ENCODE assay signal across 34 cellular contexts in genomic region chr17:76685366-76685765, GRCh38. TPM values are rescaled to one million over a fixed set of nuclear protein-coding genes. Genes with fewer than 3 reads are reported as not detected.
DNase-seq lines count a peak whose midpoint lies in the region; ATAC-seq and TF ChIP-seq lines count a peak whose summit lies in the region.
"Had no signal": no experiment of that assay in that cellular context is flagged by ENCODE, and none has a peak within 500 bp of the region (broad histone marks: within the 10 kb centered on the region; RNA-seq: fewer than 3 reads in every experiment).

No MANE protein-coding gene starts in this region.

- no peak overlapping the region for H3K9ac ChIP-seq in rectal smooth muscle tissue (ENCODE audit: low read length)

- H3K27me3 ChIP-seq in heart right ventricle (no peaks in the 10 kb centered on the region), esophagus squamous epithelium (no peaks in the 10 kb centered on the region), rectal smooth muscle tissue (ENCODE audit: control insufficient read depth, insufficient read depth, low read length) (no peaks in the 10 kb centered on the region)
- H3K27me3 ChIP-seq in CD4-positive, alpha-beta memory T cell (ENCODE audit: insufficient read depth, low read length): no peaks in the 10 kb centered on the region
- H3K27me3 ChIP-seq: foreskin keratinocyte, hepatocyte, pancreas, tibial artery had no signal

- TF ChIP-seq POLR2A in esophagus squamous epithelium (IDR thresholded peaks at IDR 0.05): no peak

- peaks cover 0 to 3% of the 10 kb centered on the region in 2 donors for H3K27me3 Mint-ChIP-seq in CD4-positive, alpha-beta memory T cell
- H3K27me3 Mint-ChIP-seq: activated CD4-positive, alpha-beta memory T cell treated with anti-CD3 and anti-CD28 coated beads for 36 hours had no signal

- no peaks in the 10 kb centered on the region for H3K9me3 ChIP-seq in heart right ventricle
- no peaks in the 10 kb centered on the region for H3K9me3 ChIP-seq in esophagus squamous epithelium
- no peaks in the 10 kb centered on the region for H3K9me3 ChIP-seq in CD4-positive, alpha-beta memory T cell (ENCODE audit: control insufficient read depth in 1 of 2, low read length in 2 of 2)
- H3K9me3 ChIP-seq: pancreas, tibial artery had no signal

- H3K4me1 ChIP-seq in heart right ventricle (peaks cover 63 to 100% (median 87%) of the 10 kb centered on the region in 9 donors), esophagus squamous epithelium (peaks cover 26 to 90% (median 40%) of the 10 kb centered on the region in 3 donors), rectal smooth muscle tissue (ENCODE audit: control insufficient read depth, insufficient read depth, low read length) (peaks cover 71% of the 10 kb centered on the region)
- H3K4me1 ChIP-seq in CD4-positive, alpha-beta memory T cell (ENCODE audit: insufficient read depth, low read length): peaks cover 24% of the 10 kb centered on the region
- H3K4me1 ChIP-seq: foreskin keratinocyte had no signal

- DNase-seq in heart right ventricle (no peak), left ventricle myocardium superior (no peak), esophagus squamous epithelium (lab: John Stamatoyannopoulos, UW) (no peak), medulla oblongata (ENCODE audit: extremely low spot score) (no peak), HK-2 (ENCODE audit: unreplicated experiment) (no peak)
- DNase-seq in CD4-positive, alpha-beta memory T cell: no peak
- DNase-seq: activated CD4-positive, alpha-beta memory T cell treated with anti-CD3 and anti-CD28 coated beads for 36 hours; activated CD4-positive, CD25-positive, alpha-beta regulatory T cell treated with anti-CD3 and anti-CD28 coated beads, Interleukin-2, amount 50 U/mL, for 72 hours; activated CD8-positive, alpha-beta memory T cell treated with anti-CD3 and anti-CD28 coated beads, Interleukin-2, amount 50 U/mL, for 4 hours; activated naive CD4-positive, alpha-beta T cell treated with Interleukin-2 at 50 U/mL for 16 hours; CD8-positive, alpha-beta T cell; foreskin keratinocyte; left colon; MM.1S; NCI-H1930; NCI-H2171 treated with DMSO at 0.1 percent for 48 hours; NCI-H524; NK-92 treated with Interleukin-12 subunit alpha and Interleukin-12 subunit beta, amount 100 ng/mL, for 24 hours; pancreas; retina; SHP77; stimulated activated CD4-positive, alpha-beta T cell treated with anti-CD3 and anti-CD28 coated beads, Interleukin-2, amount 100 ng/mL, for 24 hours; stimulated activated naive CD8-positive, alpha-beta T cell treated with anti-CD3 and anti-CD28 coated beads, Interleukin-15, Interleukin-2, amounts not matched to agents 100 U/mL and 50 U/mL, for 24 hours; T-helper 2 cell; tibial artery had no signal

- H3K4me3 ChIP-seq in heart right ventricle (no peak overlapping the region), esophagus squamous epithelium (no peak overlapping the region), rectal smooth muscle tissue (ENCODE audit: low read length) (no peak overlapping the region)
- no peak overlapping the region for H3K4me3 ChIP-seq in CD4-positive, alpha-beta memory T cell (ENCODE audit: low read length in 2 of 2)
- H3K4me3 ChIP-seq: hepatocyte, pancreas, tibial artery had no signal

- no peak overlapping the region for H3K27ac Mint-ChIP-seq in CD4-positive, alpha-beta memory T cell
- H3K27ac Mint-ChIP-seq: activated CD4-positive, alpha-beta memory T cell treated with anti-CD3 and anti-CD28 coated beads for 36 hours; activated T-helper 1 cell treated with anti-CD3 and anti-CD28 coated beads, Interleukin-12 subunit alpha, Interleukin-12 subunit beta, Interleukin-2, Interleukin-4 antibody, amounts not matched to agents 30 ng/mL and 10 ng/mL and 1 ng/mL, durations not matched to agents 14 hours and 24 hours and 36 hours; CD8-positive, alpha-beta T cell; memory B cell had no signal

- CTCF ChIA-PET in CD4-positive, alpha-beta memory T cell (lab: Charles Lee; ENCODE audit: partially characterized antibody): interaction anchor here (1.3 to 1.8 kb wide), 2 partner anchors 127 to 163 kb away, joined by 3 to 8 read pairs; no protein-coding TSS in a partner anchor

- H3K9me3 Mint-ChIP-seq in CD4-positive, alpha-beta memory T cell: no peaks in the 10 kb centered on the region
- H3K9me3 Mint-ChIP-seq: activated CD4-positive, alpha-beta memory T cell treated with anti-CD3 and anti-CD28 coated beads for 36 hours; activated T-helper 1 cell treated with anti-CD3 and anti-CD28 coated beads, Interleukin-12 subunit alpha, Interleukin-12 subunit beta, Interleukin-2, Interleukin-4 antibody, amounts not matched to agents 30 ng/mL and 10 ng/mL and 1 ng/mL, durations not matched to agents 14 hours and 24 hours and 36 hours; CD8-positive, alpha-beta T cell; memory B cell; neural crest cell had no signal

- no peak for ATAC-seq in heart right ventricle
- no peak for ATAC-seq in left ventricle myocardium superior
- no peak for ATAC-seq in HG03354 (IDR thresholded peaks at IDR 0.05; ENCODE audit: poor library complexity, severe bottlenecking, unreplicated experiment)
- ATAC-seq: CD8-positive, alpha-beta T cell; esophagus mucosa; foreskin keratinocyte; left colon; pancreas; stimulated activated naive CD8-positive, alpha-beta T cell treated with anti-CD3 and anti-CD28 coated beads, Interleukin-15, Interleukin-2, amounts not matched to agents 100 U/mL and 50 U/mL, for 24 hours had no signal

- no peak overlapping the region for H3K4me3 Mint-ChIP-seq in CD4-positive, alpha-beta memory T cell
- H3K4me3 Mint-ChIP-seq: activated CD4-positive, alpha-beta memory T cell treated with anti-CD3 and anti-CD28 coated beads for 36 hours; activated T-helper 1 cell treated with anti-CD3 and anti-CD28 coated beads, Interleukin-12 subunit alpha, Interleukin-12 subunit beta, Interleukin-2, Interleukin-4 antibody, amounts not matched to agents 30 ng/mL and 10 ng/mL and 1 ng/mL, durations not matched to agents 14 hours and 24 hours and 36 hours; CD8-positive, alpha-beta T cell; memory B cell; neural crest cell had no signal

- H3K36me3 ChIP-seq in heart right ventricle (peaks cover 0 to 62% (median 9%) of the 10 kb centered on the region in 9 donors), esophagus squamous epithelium (peaks cover 0 to 36% (median 0%) of the 10 kb centered on the region in 3 donors), rectal smooth muscle tissue (ENCODE audit: control insufficient read depth, insufficient read depth, low read length) (peaks cover 5% of the 10 kb centered on the region)
- no peaks in the 10 kb centered on the region for H3K36me3 ChIP-seq in CD4-positive, alpha-beta memory T cell (ENCODE audit: insufficient read depth, low read length)
- H3K36me3 ChIP-seq: pancreas had no signal

- 68 to 75% methylated on average over 12 of the region's 12 CpGs for WGBS in heart right ventricle, 2 donors
- WGBS in esophagus squamous epithelium, 2 donors: 35 to 100% methylated on average over 2 to 5 of the region's 12 CpGs

- POLR2A ChIA-PET in CD4-positive, alpha-beta memory T cell (lab: Charles Lee; ENCODE audit: partially characterized antibody): interaction anchor here (1.1 to 1.9 kb wide), 2 partner anchors 127 to 162 kb away, joined by 3 to 7 read pairs; no protein-coding TSS in a partner anchor

- TF ChIP-seq CTCF in heart right ventricle (IDR thresholded peaks at IDR 0.05): no peak
- TF ChIP-seq CTCF in esophagus squamous epithelium (IDR thresholded peaks at IDR 0.05): no peak

- H3K27ac ChIP-seq in heart right ventricle: peak overlapping the region in 9 of 10 donors; percentile 52 to 99 (median 95)
- peak overlapping the region in 3 of 4 donors; percentile 55 to 88 (median 82) for H3K27ac ChIP-seq in esophagus squamous epithelium
- H3K27ac ChIP-seq in rectal smooth muscle tissue (ENCODE audit: low read depth, low read length): peak overlapping the region; percentile 44
- H3K27ac ChIP-seq in CD4-positive, alpha-beta memory T cell (ENCODE audit: low read depth, low read length): no peak overlapping the region
- H3K27ac ChIP-seq: foreskin keratinocyte had no signal

- no peaks in the 10 kb centered on the region for H3K36me3 Mint-ChIP-seq in CD4-positive, alpha-beta memory T cell
- H3K36me3 Mint-ChIP-seq: activated CD4-positive, alpha-beta memory T cell treated with anti-CD3 and anti-CD28 coated beads for 36 hours; CD8-positive, alpha-beta T cell; memory B cell had no signal

- intact Hi-C loops in heart right ventricle (cut with DNase I): no loop called here
- intact Hi-C loops in left ventricle myocardium superior (cut with micrococcal nuclease): no loop called here
- intact Hi-C loops in esophagus squamous epithelium (cut with DNase I): loop anchor here (10.0 kb wide), 1 partner anchor 161 kb away; no protein-coding TSS in a partner anchor
- intact Hi-C loops in CD4-positive, alpha-beta memory T cell (cut with micrococcal nuclease): no loop called here

- H3K4me1 Mint-ChIP-seq in CD4-positive, alpha-beta memory T cell: peaks cover 8 to 16% (median 11%) of the 10 kb centered on the region in 4 donors
- H3K4me1 Mint-ChIP-seq: memory B cell had no signal

RNA-seq across cellular contexts. Expression of gene MXRA7, which starts 25.4 kb away (rescaled TPM):
- total RNA-seq in heart right ventricle (100 to 1,000 TPM; 298 to 586 (median 488) TPM), left ventricle myocardium superior (364 TPM), esophagus squamous epithelium (100 to 1,000 TPM in 1 of 4 donors, 10 to 100 TPM in 3; 11.0 to 116 (median 39.2) TPM)
- 100 to 1,000 TPM; 121 to 199 TPM for polyA plus RNA-seq in heart right ventricle
- total RNA-seq in CD4-positive, alpha-beta memory T cell: 1 to 10 TPM; 6.3 to 9.2 TPM
- polyA plus RNA-seq in CD4-positive, alpha-beta memory T cell: 10 to 100 TPM in 1 of 2 donors, 1 to 10 TPM in 1; 5.3 to 15.0 TPM

RNA-seq across cellular contexts. Expression of gene JMJD6, which starts 41.0 kb away (rescaled TPM):
- total RNA-seq in heart right ventricle (10 to 100 TPM; 34.6 to 79.3 (median 43.2) TPM), left ventricle myocardium superior (68.6 TPM), esophagus squamous epithelium (10 to 100 TPM; 13.0 to 17.2 (median 16.7) TPM)
- polyA plus RNA-seq in heart right ventricle: 10 to 100 TPM; 36.1 to 56.5 TPM
- total RNA-seq in CD4-positive, alpha-beta memory T cell: 10 to 100 TPM; 59.4 to 62.1 TPM
- 10 to 100 TPM; 22.1 to 40.7 TPM for polyA plus RNA-seq in CD4-positive, alpha-beta memory T cell

RNA-seq across cellular contexts. Expression of gene METTL23, which starts 41.3 kb away (rescaled TPM):
- 10 to 100 TPM; 18.0 to 29.9 (median 24.7) TPM for total RNA-seq in heart right ventricle
- 10 to 100 TPM; 24.5 to 41.8 TPM for polyA plus RNA-seq in heart right ventricle
- total RNA-seq in left ventricle myocardium superior: 21.0 TPM
- 10 to 100 TPM; 14.6 to 33.0 (median 24.7) TPM for total RNA-seq in esophagus squamous epithelium
- total RNA-seq in CD4-positive, alpha-beta memory T cell: 10 to 100 TPM; 75.5 to 81.4 TPM
- 100 to 1,000 TPM; 134 to 156 TPM for polyA plus RNA-seq in CD4-positive, alpha-beta memory T cell

RNA-seq across cellular contexts. Expression of gene ST6GALNAC1, which starts 41.8 kb away (rescaled TPM):
- total RNA-seq in heart right ventricle: 1 to 10 TPM; 1.9 to 6.4 (median 3.3) TPM
- 1 to 10 TPM; 3.4 to 7.3 TPM for polyA plus RNA-seq in heart right ventricle
- total RNA-seq in left ventricle myocardium superior: 3.8 TPM
- total RNA-seq in esophagus squamous epithelium: 10 to 100 TPM; 10.6 to 63.3 (median 32.7) TPM
- 10 to 100 TPM; 12.7 to 14.6 TPM for total RNA-seq in CD4-positive, alpha-beta memory T cell
- 10 to 100 TPM; 14.3 to 45.8 TPM for polyA plus RNA-seq in CD4-positive, alpha-beta memory T cell
- total RNA-seq: CD8-positive, alpha-beta T cell; dermis microvascular lymphatic vessel endothelial cell; H4; neural crest cell had no signal

RNA-seq across cellular contexts. Expression of gene SRSF2, which starts 51.8 kb away (rescaled TPM):
- total RNA-seq in heart right ventricle (100 to 1,000 TPM in 1 of 10 donors, 10 to 100 TPM in 9; 58.8 to 103 (median 76.3) TPM), left ventricle myocardium superior (78.0 TPM), esophagus squamous epithelium (100 to 1,000 TPM; 203 to 286 (median 233) TPM)
- polyA plus RNA-seq in heart right ventricle: 100 to 1,000 TPM in 1 of 2 donors, 10 to 100 TPM in 1; 93.4 to 109 TPM
- total RNA-seq in CD4-positive, alpha-beta memory T cell: 100 to 1,000 TPM; 327 to 330 TPM
- 100 to 1,000 TPM in 1 of 2 donors, 10 to 100 TPM in 1; 67.6 to 111 TPM for polyA plus RNA-seq in CD4-positive, alpha-beta memory T cell
